1 cellular context compared by ENCODE assay signal in genomic region chr10:99740933-99741559, GRCh38.
A peak's percentile ranks its signal among the peaks of the same experiment; 100 is the strongest.
TF ChIP-seq lines count a peak whose summit lies in the region.

No MANE protein-coding gene starts in this region.

TF ChIP-seq in HepG2, 621 proteins besides CTCF, POLR2A, EP300 and RAD21:
- no peak for TF ChIP-seq ZNF550 (CRISPR knock-in tag; IDR thresholded peaks at IDR 0.05; ENCODE audit: borderline replicate concordance)
- TF ChIP-seq ZNF557 (CRISPR knock-in tag; IDR thresholded peaks at IDR 0.05) = no peak
- TF ChIP-seq ZBTB10 (CRISPR knock-in tag; IDR thresholded peaks at IDR 0.05; ENCODE audit: borderline replicate concordance) = no peak
- TF ChIP-seq NR2C2 (CRISPR knock-in tag; IDR thresholded peaks at IDR 0.05; ENCODE audit: borderline replicate concordance) = no peak
- TF ChIP-seq MAFF (IDR thresholded peaks at IDR 0.05; ENCODE audit: low read depth, low read length) = peak; percentile 91
- no peak for TF ChIP-seq HNF1B (CRISPR knock-in tag; IDR thresholded peaks at IDR 0.05)
- peak; percentile 92 to 94 for TF ChIP-seq MAFK (conservative IDR thresholded peaks at IDR 0.05 in 1 of 2, IDR thresholded peaks at IDR 0.05 in 1 of 2; ENCODE audit: low read length in 2 of 2)
